11 cellular contexts compared by ENCODE assay signal in the genomic region with DNA sequence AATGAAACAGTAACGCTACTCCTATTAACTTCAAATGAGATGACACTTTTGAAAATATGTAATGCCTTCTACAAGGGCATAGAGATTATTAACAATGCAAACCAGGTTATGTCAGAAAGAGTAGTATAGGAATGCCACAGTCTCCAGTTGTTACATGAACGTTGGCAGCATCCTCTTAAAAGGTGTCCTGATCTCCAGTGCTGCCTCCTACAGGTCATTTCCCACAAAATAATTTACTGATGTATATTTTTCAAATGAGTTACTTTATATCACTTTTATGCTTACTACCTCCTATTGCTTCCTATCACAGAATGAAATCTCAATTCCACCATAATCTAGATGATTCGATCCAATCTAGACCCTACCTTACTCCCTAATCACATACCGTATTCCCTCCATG.
DNase-seq lines count a peak whose midpoint lies in the region; ATAC-seq and TF ChIP-seq lines count a peak whose summit lies in the region.
"Had no signal": no experiment of that assay in that cellular context is flagged by ENCODE, and none has a peak within 500 bp of the region (broad histone marks: within the 10 kb centered on the region; RNA-seq: fewer than 3 reads in every experiment).

No MANE protein-coding gene starts in this region.

- H3K27ac ChIP-seq in ACC112 (ENCODE audit: low read depth, low read length) (no peak overlapping the region), GM23338 (ENCODE audit: low read depth) (no peak overlapping the region), right atrium auricular region (no peak overlapping the region)
- H3K27ac ChIP-seq: neutrophil had no signal

- no peak overlapping the region for H3K27ac Mint-ChIP-seq in GM23338
- no peak overlapping the region for H3K27ac Mint-ChIP-seq in stimulated activated effector memory CD8-positive, alpha-beta T cell treated with anti-CD3 and anti-CD28 coated beads, Interleukin-12 subunit alpha, Interleukin-12 subunit beta, amount 100 ng/mL, for 72 hours
- H3K27ac Mint-ChIP-seq: activated naive CD8-positive, alpha-beta T cell treated with anti-CD3 and anti-CD28 coated beads, Interleukin-2, amount 10 ng/mL, durations not matched to agents 7 days and 5 days had no signal

- no peaks in the 10 kb centered on the region for H3K36me3 ChIP-seq in ACC112 (ENCODE audit: insufficient read depth, low read length)
- no peaks in the 10 kb centered on the region for H3K36me3 ChIP-seq in GM23338 (ENCODE audit: insufficient read depth)
- H3K36me3 ChIP-seq in right atrium auricular region: no peaks in the 10 kb centered on the region
- H3K36me3 ChIP-seq: neutrophil had no signal

- TF ChIP-seq CTCF in GM23338 (conservative IDR thresholded peaks at IDR 0.05; ENCODE audit: low read depth in 2 of 2) (peak; percentile 65 to 74), foreskin fibroblast (IDR thresholded peaks at IDR 0.05; ENCODE audit: low read depth, low read length) (peak; percentile 3), right atrium auricular region (IDR thresholded peaks at IDR 0.05) (no peak)

- H3K79me2 ChIP-seq in ACC112 (ENCODE audit: control insufficient read depth, insufficient read depth, low read length, unreplicated experiment) (no peaks in the 10 kb centered on the region), GM23338 (replicated peaks; ENCODE audit: insufficient read depth) (no peaks in the 10 kb centered on the region)

- H3K9me3 ChIP-seq in right atrium auricular region: no peaks in the 10 kb centered on the region
- H3K9me3 ChIP-seq: neutrophil had no signal

- no peak overlapping the region for H3K4me2 ChIP-seq in GM23338

- DNase-seq in GM23338 (ENCODE audit: low spot score) (peak; percentile 77), RKO (ENCODE audit: low spot score) (peak; percentile 5), foreskin fibroblast (no peak), right atrium auricular region (ENCODE audit: low spot score) (no peak), NCI-H1436 (lab: John Stamatoyannopoulos, UW) (no peak), cortex of kidney (lab: John Stamatoyannopoulos, UW) (no peak)
- DNase-seq in stimulated activated effector memory CD8-positive, alpha-beta T cell treated with anti-CD3 and anti-CD28 coated beads, Interleukin-12 subunit alpha, Interleukin-12 subunit beta, amount 100 ng/mL, for 72 hours (ENCODE audit: low spot score in 2 of 2): no peak
- DNase-seq: activated naive CD8-positive, alpha-beta T cell treated with anti-CD3 and anti-CD28 coated beads, Interleukin-2, amount 10 ng/mL, durations not matched to agents 7 days and 5 days; NCI-H1694 had no signal

- no peaks in the 10 kb centered on the region for H3K9me2 ChIP-seq in GM23338 (ENCODE audit: insufficient read depth)

- H3K36me3 Mint-ChIP-seq in GM23338 (ENCODE audit: low read depth): no peaks in the 10 kb centered on the region
- H3K36me3 Mint-ChIP-seq in stimulated activated effector memory CD8-positive, alpha-beta T cell treated with anti-CD3 and anti-CD28 coated beads, Interleukin-12 subunit alpha, Interleukin-12 subunit beta, amount 100 ng/mL, for 72 hours: no peaks in the 10 kb centered on the region
- H3K36me3 Mint-ChIP-seq: activated naive CD8-positive, alpha-beta T cell treated with anti-CD3 and anti-CD28 coated beads, Interleukin-2, amount 10 ng/mL, durations not matched to agents 7 days and 5 days had no signal

- H3K27me3 Mint-ChIP-seq in GM23338 (ENCODE audit: insufficient read depth, low read depth, poor library complexity): no peaks in the 10 kb centered on the region
- H3K27me3 Mint-ChIP-seq: activated naive CD8-positive, alpha-beta T cell treated with anti-CD3 and anti-CD28 coated beads, Interleukin-2, amount 10 ng/mL, durations not matched to agents 7 days and 5 days had no signal

- H3K4me3 Mint-ChIP-seq in GM23338: no peak overlapping the region
- H3K4me3 Mint-ChIP-seq in stimulated activated effector memory CD8-positive, alpha-beta T cell treated with anti-CD3 and anti-CD28 coated beads, Interleukin-12 subunit alpha, Interleukin-12 subunit beta, amount 100 ng/mL, for 72 hours: no peak overlapping the region
- H3K4me3 Mint-ChIP-seq: activated naive CD8-positive, alpha-beta T cell treated with anti-CD3 and anti-CD28 coated beads, Interleukin-2, amount 10 ng/mL, durations not matched to agents 7 days and 5 days had no signal

- H3K4me1 Mint-ChIP-seq in GM23338: peaks cover 5% of the 10 kb centered on the region; the same call in 1 of the 3 replicates
- H3K4me1 Mint-ChIP-seq in stimulated activated effector memory CD8-positive, alpha-beta T cell treated with anti-CD3 and anti-CD28 coated beads, Interleukin-12 subunit alpha, Interleukin-12 subunit beta, amount 100 ng/mL, for 72 hours: no peaks in the 10 kb centered on the region
- H3K4me1 Mint-ChIP-seq: activated naive CD8-positive, alpha-beta T cell treated with anti-CD3 and anti-CD28 coated beads, Interleukin-2, amount 10 ng/mL, durations not matched to agents 7 days and 5 days had no signal

- H3K9me3 Mint-ChIP-seq in GM23338: no peaks in the 10 kb centered on the region
- H3K9me3 Mint-ChIP-seq in stimulated activated effector memory CD8-positive, alpha-beta T cell treated with anti-CD3 and anti-CD28 coated beads, Interleukin-12 subunit alpha, Interleukin-12 subunit beta, amount 100 ng/mL, for 72 hours: peaks cover 19% of the 10 kb centered on the region

- H3K4me1 ChIP-seq in ACC112 (ENCODE audit: control insufficient read depth, insufficient read depth, low read length, unreplicated experiment) (no peaks in the 10 kb centered on the region), GM23338 (ENCODE audit: insufficient read depth) (no peaks in the 10 kb centered on the region), right atrium auricular region (no peaks in the 10 kb centered on the region)

- H3K4me3 ChIP-seq in ACC112 (ENCODE audit: low read depth, low read length): no peak overlapping the region
- no peak overlapping the region for H3K4me3 ChIP-seq in GM23338
- H3K4me3 ChIP-seq in foreskin fibroblast (ENCODE audit: low read depth in 1 of 2, low read length in 2 of 2): no peak overlapping the region
- no peak overlapping the region for H3K4me3 ChIP-seq in right atrium auricular region

- peak; percentile 55 for ATAC-seq in GM23338
- ATAC-seq in stimulated activated effector memory CD8-positive, alpha-beta T cell treated with anti-CD3 and anti-CD28 coated beads, Interleukin-12 subunit alpha, Interleukin-12 subunit beta, amount 100 ng/mL, for 72 hours: no peak

- H2AFZ ChIP-seq in ACC112 (ENCODE audit: low read length, unreplicated experiment): peak overlapping the region; percentile 9
- no peak overlapping the region for H2AFZ ChIP-seq in GM23338

- no peaks in the 10 kb centered on the region for H4K20me1 ChIP-seq in GM23338 (replicated peaks; ENCODE audit: insufficient read depth)

- H3K27me3 ChIP-seq in ACC112 (ENCODE audit: insufficient read depth, low read length) (no peaks in the 10 kb centered on the region), GM23338 (ENCODE audit: insufficient read depth) (no peaks in the 10 kb centered on the region), right atrium auricular region (no peaks in the 10 kb centered on the region)
- H3K27me3 ChIP-seq: neutrophil had no signal

- no peaks in the 10 kb centered on the region for H3F3A ChIP-seq in GM23338 (replicated peaks; ENCODE audit: low read depth)

TF ChIP-seq in GM23338, 12 proteins besides CTCF, POLR2A, EP300 and RAD21 (continues in another document):
- TF ChIP-seq, protein P1, sequence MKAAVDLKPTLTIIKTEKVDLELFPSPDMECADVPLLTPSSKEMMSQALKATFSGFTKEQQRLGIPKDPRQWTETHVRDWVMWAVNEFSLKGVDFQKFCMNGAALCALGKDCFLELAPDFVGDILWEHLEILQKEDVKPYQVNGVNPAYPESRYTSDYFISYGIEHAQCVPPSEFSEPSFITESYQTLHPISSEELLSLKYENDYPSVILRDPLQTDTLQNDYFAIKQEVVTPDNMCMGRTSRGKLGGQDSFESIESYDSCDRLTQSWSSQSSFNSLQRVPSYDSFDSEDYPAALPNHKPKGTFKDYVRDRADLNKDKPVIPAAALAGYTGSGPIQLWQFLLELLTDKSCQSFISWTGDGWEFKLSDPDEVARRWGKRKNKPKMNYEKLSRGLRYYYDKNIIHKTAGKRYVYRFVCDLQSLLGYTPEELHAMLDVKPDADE (IDR thresholded peaks at IDR 0.05): no peak
- no peak for TF ChIP-seq NANOG (IDR thresholded peaks at IDR 0.05; ENCODE audit: borderline replicate concordance)
- no peak for TF ChIP-seq EZH2 (IDR thresholded peaks at IDR 0.05; ENCODE audit: low read depth, unreplicated experiment)
- no peak for TF ChIP-seq STAT1 (IDR thresholded peaks at IDR 0.05; ENCODE audit: unreplicated experiment)

Comparison
In these comparisons a context has a peak if more than half of its experiments do, and no peak if none do; other contexts are left out.
1. DNase-seq: peak in GM23338 (single experiment) and RKO (single experiment); none in foreskin fibroblast (0 of 2), stimulated activated effector memory CD8-positive, alpha-beta T cell treated with anti-CD3 and anti-CD28 coated beads, Interleukin-12 subunit alpha, Interleukin-12 subunit beta, amount 100 ng/mL, for 72 hours (0 of 2), right atrium auricular region (single experiment), NCI-H1436 (single experiment) and cortex of kidney (single experiment).
2. CTCF ChIP-seq: peak in GM23338 (2 of 2) and foreskin fibroblast (single experiment); none in right atrium auricular region (0 of 2).